Comparison of ENCODE assay signal across 8 cellular contexts in the genomic region with DNA sequence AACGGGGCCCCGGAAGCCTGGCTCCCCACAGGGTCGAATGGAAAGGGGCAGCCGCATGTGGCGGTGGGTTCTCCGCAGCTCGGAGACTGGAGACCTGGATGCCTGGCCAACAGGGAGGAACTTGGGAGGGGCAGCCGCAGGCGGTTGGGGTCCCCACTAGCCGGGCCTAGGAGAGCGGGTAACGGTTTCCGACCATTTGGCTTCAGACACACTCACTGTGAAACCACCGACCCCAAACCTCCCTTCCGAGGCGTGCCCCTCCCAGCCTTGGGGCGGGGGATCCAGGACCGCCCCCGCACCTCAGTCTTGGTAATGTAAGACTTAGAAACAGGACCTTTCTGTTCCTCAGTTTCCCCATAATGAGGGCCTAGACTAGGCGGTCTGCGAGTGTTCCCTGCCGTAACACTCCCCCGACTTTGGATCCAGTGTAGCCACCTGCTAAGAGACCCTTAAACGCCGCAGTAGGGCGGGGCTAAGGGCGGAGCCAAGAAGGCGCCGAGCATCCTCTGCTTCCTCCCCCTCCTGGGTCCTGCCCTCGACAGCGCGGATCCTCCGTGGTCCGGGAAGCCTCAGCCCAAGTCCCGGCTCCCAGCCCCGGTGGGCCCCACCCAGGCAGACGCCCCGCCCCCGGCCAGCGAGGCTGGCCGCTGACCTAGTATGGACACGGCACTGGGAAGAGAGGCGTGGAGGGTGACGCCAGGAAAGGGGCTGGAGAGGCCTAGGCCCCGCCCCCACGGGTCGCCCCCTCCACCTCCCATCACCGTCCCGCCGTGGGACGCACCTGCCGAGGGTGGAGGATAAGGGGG. TPM values are rescaled to one million over a fixed set of nuclear protein-coding genes. Genes with fewer than 3 reads are reported as not detected.
DNase-seq lines count a peak whose midpoint lies in the region; ATAC-seq and TF ChIP-seq lines count a peak whose summit lies in the region.

No MANE protein-coding gene starts in this region.

- peaks cover 39% of the 10 kb centered on the region for H3K27me3 Mint-ChIP-seq in H9 (ENCODE audit: low read depth)

- no peak overlapping the region for H2BK12ac ChIP-seq in H9 (ENCODE audit: insufficient read length, low read depth, low read length)

- CTCF ChIA-PET in mammary epithelial cell (lab: Charles Lee; ENCODE audit: low non-redundant PET) = no interaction called here

- H3K79me1 ChIP-seq in H9 (ENCODE audit: insufficient read depth, low read depth, low read length, poor library complexity, severe bottlenecking) = no peaks in the 10 kb centered on the region

- H3K27ac Mint-ChIP-seq in H9 = no peak overlapping the region

- no peak overlapping the region for H3K56ac ChIP-seq in H9 (ENCODE audit: insufficient read length, low read depth, low read length)

- no TSS peak for BruUV-seq in mammary epithelial cell (replicated peaks; lab: Mats Ljungman, UMichigan)

- no peak overlapping the region for H2BK5ac ChIP-seq in H9 (ENCODE audit: insufficient read length, low read length)

- H2AFZ ChIP-seq in H9 (ENCODE audit: low read length) = no peak overlapping the region
- no peak overlapping the region for H2AFZ ChIP-seq in mammary epithelial cell (ENCODE audit: low read depth, low read length)

- dilution Hi-C loops in mammary epithelial cell (cut with HindIII; ENCODE audit: low sequenced_read_pairs) = no loop called here

- peak; percentile 18 for ATAC-seq in left colon
- no peak for ATAC-seq in HG02678 (IDR thresholded peaks at IDR 0.05; ENCODE audit: unreplicated experiment)
- ATAC-seq in HG03432 (IDR thresholded peaks at IDR 0.05; ENCODE audit: unreplicated experiment) = no peak

- peak; percentile 87 for DNase-seq in AG08396 (ENCODE audit: low spot score)
- peak; percentile 91 for DNase-seq in H9
- peak; percentile 88 for DNase-seq in UCSD-AML1 (lab: John Stamatoyannopoulos, UW; ENCODE audit: unreplicated experiment)
- no peak for DNase-seq in mammary epithelial cell
- peak; percentile 78 to 85 for DNase-seq in left colon
- peak; percentile 59 for DNase-seq in stimulated activated CD4-positive, alpha-beta T cell treated with anti-CD3 and anti-CD28 coated beads, Interleukin-2, amount 100 ng/mL, for 4 hours (ENCODE audit: low read depth)

- no peak overlapping the region for H2BK120ac ChIP-seq in H9 (ENCODE audit: low read depth, low read length, poor library complexity, severe bottlenecking)

- H3K23ac ChIP-seq in H9 (ENCODE audit: insufficient read length, low read depth, low read length) = no peak overlapping the region

- H3K27ac ChIP-seq in H9 (ENCODE audit: insufficient read length, low read depth, low read length) (no peak overlapping the region), mammary epithelial cell (ENCODE audit: insufficient read depth, low read depth, low read length) (no peak overlapping the region)

- peaks cover 1% of the 10 kb centered on the region; the same call in 1 of the 2 replicates for H3K27me3 ChIP-seq in H9 (ENCODE audit: insufficient read depth, low read length)
- H3K27me3 ChIP-seq in mammary epithelial cell (ENCODE audit: insufficient read depth, low read length) = peaks cover 18% of the 10 kb centered on the region

- H3K79me2 ChIP-seq in H9 (ENCODE audit: insufficient read depth, low read length) (no peaks in the 10 kb centered on the region), mammary epithelial cell (ENCODE audit: insufficient read depth, low read length) (no peaks in the 10 kb centered on the region)

- H3K36me3 Mint-ChIP-seq in H9 (ENCODE audit: insufficient read depth in 1 of 3, low read depth in 3 of 3) = peaks cover 0 to 5% (median 0%) of the 10 kb centered on the region in 3 experiments; a peak in 2 of 7 replicates

- H3K9me3 ChIP-seq in H9 (ENCODE audit: control insufficient read depth, low read depth, low read length) = no peaks in the 10 kb centered on the region
- no peaks in the 10 kb centered on the region for H3K9me3 ChIP-seq in mammary epithelial cell (replicated peaks; ENCODE audit: insufficient read depth, low read length)

- intact Hi-C loops in mammary epithelial cell (cut with micrococcal nuclease) = no loop called here
- intact Hi-C loops in left colon (cut with DNase I, micrococcal nuclease) = no loop called here

- H3K4me2 ChIP-seq in H9 (ENCODE audit: insufficient read depth, insufficient read length, low read length) (peak overlapping the region; percentile 91), mammary epithelial cell (ENCODE audit: insufficient read depth, low read depth, low read length) (peak overlapping the region; percentile 2)

- TF ChIP-seq CTCF in H9 (conservative IDR thresholded peaks at IDR 0.05) (no peak), mammary epithelial cell (conservative IDR thresholded peaks at IDR 0.05 in 1 of 2, IDR thresholded peaks at IDR 0.05 in 1 of 2; ENCODE audit: extremely low read depth in 1 of 2, insufficient read depth in 1 of 2, low read depth in 1 of 2, low read length in 2 of 2) (no peak)

- in situ Hi-C loops in mammary epithelial cell (cut with MboI; ENCODE audit: low sequenced_read_pairs in 2 of 2) = no loop called here

- no peak overlapping the region for H2AK5ac ChIP-seq in H9 (ENCODE audit: insufficient read length, low read length)

- no peak overlapping the region for H3K18ac ChIP-seq in H9 (ENCODE audit: insufficient read length, low read depth, low read length)

- H3K4me3 ChIP-seq in mammary epithelial cell (replicated peaks in 1 of 3; ENCODE audit: insufficient read depth in 1 of 3, low read depth in 2 of 3, low read length in 3 of 3) = no peak overlapping the region

- H3K4me3 Mint-ChIP-seq in H9 = peak overlapping the region; percentile 69 to 93

- H3K9me3 Mint-ChIP-seq in H9 = no peaks in the 10 kb centered on the region

- no peak overlapping the region for H3T11ph ChIP-seq in H9 (ENCODE audit: low read length)

- peak overlapping the region; percentile 33; the same call in 1 of the 2 replicates for H3K14ac ChIP-seq in H9 (ENCODE audit: insufficient read depth, low read length)

- no peaks in the 10 kb centered on the region for H4K20me1 ChIP-seq in H9 (ENCODE audit: control insufficient read depth, insufficient read depth, insufficient read length)
- no peaks in the 10 kb centered on the region for H4K20me1 ChIP-seq in mammary epithelial cell (ENCODE audit: insufficient read depth, low read length)

- no peak overlapping the region for H4K91ac ChIP-seq in H9 (ENCODE audit: insufficient read length, low read depth, low read length)

- H2BK15ac ChIP-seq in H9 (ENCODE audit: low read depth, low read length) = peak overlapping the region; percentile 38; the same call in 1 of the 2 replicates

- peaks cover 43% of the 10 kb centered on the region for H3K23me2 ChIP-seq in H9 (ENCODE audit: insufficient read length, low read depth, low read length, poor library complexity, severe bottlenecking)

- no peak overlapping the region for H2BK20ac ChIP-seq in H9 (ENCODE audit: low read depth, low read length, poor library complexity, severe bottlenecking)

- H3K4ac ChIP-seq in H9 (ENCODE audit: low read depth, low read length) = no peak overlapping the region

- H3K36me3 ChIP-seq in mammary epithelial cell (ENCODE audit: insufficient read depth, low read length) = no peaks in the 10 kb centered on the region

- peaks cover 25 to 28% of the 10 kb centered on the region in 2 experiments for H3K4me1 Mint-ChIP-seq in H9

- H4K5ac ChIP-seq in H9 (ENCODE audit: insufficient read length, low read depth, low read length) = no peak overlapping the region

- H3K4me1 ChIP-seq in H9 (ENCODE audit: insufficient read depth, low read length) (no peaks in the 10 kb centered on the region), mammary epithelial cell (ENCODE audit: insufficient read depth, low read length) (peaks cover 28% of the 10 kb centered on the region)

- H4K8ac ChIP-seq in H9 (replicated peaks; ENCODE audit: insufficient read length, low read depth, low read length) = no peak overlapping the region

- H3K9ac ChIP-seq in H9 (ENCODE audit: extremely low read depth, insufficient read length, low read length) (no peak overlapping the region), mammary epithelial cell (ENCODE audit: insufficient read depth, low read length) (no peak overlapping the region)

- WGBS in H9 (ENCODE audit: extremely low coverage, insufficient read length, low lambda C conversion rate) = no CpG with 5 or more reads among the region's 52 CpGs
- WGBS in mammary epithelial cell (ENCODE audit: low coverage, missing lambda C conversion rate) = 17% methylated on average over 14 of the region's 52 CpGs

RNA-seq across cellular contexts. Expression of a gene that starts 1.8 kb away (rescaled TPM):
- total RNA-seq in H9 (2021) (24.0 and 26.9 TPM in 2 replicates), mammary epithelial cell (1 to 10 TPM in 1 of 2 donors, under 1 TPM in 1; 0.26 to 4.8 TPM), left colon (1 to 10 TPM; 2.0 to 7.7 TPM)
- polyA plus RNA-seq in mammary epithelial cell = not detected
- not detected for polyA minus RNA-seq in mammary epithelial cell

RNA-seq across cellular contexts. Expression of a gene that starts 14.0 kb away (rescaled TPM):
- total RNA-seq in H9 (2021) = 3.6 TPM in 2 replicates
- 1 to 10 TPM in 1 of 2 donors, under 1 TPM in 1; 0.50 to 1.1 TPM for total RNA-seq in mammary epithelial cell
- 0.06 TPM for polyA plus RNA-seq in mammary epithelial cell
- polyA minus RNA-seq in mammary epithelial cell = not detected
- 1 to 10 TPM in 1 of 2 donors, under 1 TPM in 1; 0.67 to 3.0 TPM for total RNA-seq in left colon

RNA-seq across cellular contexts. Expression of a gene that starts 22.7 kb away (rescaled TPM):
- total RNA-seq in H9 (2021) = 3.9 and 4.8 TPM in 2 replicates
- 10 to 100 TPM in 1 of 2 donors, 1 to 10 TPM in 1; 4.5 to 18.8 TPM for total RNA-seq in mammary epithelial cell
- 0.01 TPM for polyA plus RNA-seq in mammary epithelial cell
- not detected for polyA minus RNA-seq in mammary epithelial cell
- total RNA-seq in left colon = 1 to 10 TPM; 3.6 to 5.3 TPM

RNA-seq across cellular contexts. Expression of a gene that starts 32.6 kb away (rescaled TPM):
- total RNA-seq in H9 (2021) (514 and 528 TPM in 2 replicates), mammary epithelial cell (100 to 1,000 TPM; 115 to 294 TPM), left colon (100 to 1,000 TPM; 201 to 216 TPM)
- polyA plus RNA-seq in mammary epithelial cell = 79.4 TPM
- 212 TPM for polyA minus RNA-seq in mammary epithelial cell

RNA-seq across cellular contexts. Expression of a gene that starts 57.3 kb away (rescaled TPM):
- total RNA-seq in H9 (2021) (21.6 and 24.7 TPM in 2 replicates), mammary epithelial cell (10 to 100 TPM; 15.4 to 15.5 TPM), left colon (10 to 100 TPM in 1 of 2 donors, 1 to 10 TPM in 1; 7.3 to 13.9 TPM)
- polyA plus RNA-seq in mammary epithelial cell = 7.9 TPM
- polyA minus RNA-seq in mammary epithelial cell = 41.4 TPM
